ENCODE assay signal across 9 cellular contexts in the genomic region with DNA sequence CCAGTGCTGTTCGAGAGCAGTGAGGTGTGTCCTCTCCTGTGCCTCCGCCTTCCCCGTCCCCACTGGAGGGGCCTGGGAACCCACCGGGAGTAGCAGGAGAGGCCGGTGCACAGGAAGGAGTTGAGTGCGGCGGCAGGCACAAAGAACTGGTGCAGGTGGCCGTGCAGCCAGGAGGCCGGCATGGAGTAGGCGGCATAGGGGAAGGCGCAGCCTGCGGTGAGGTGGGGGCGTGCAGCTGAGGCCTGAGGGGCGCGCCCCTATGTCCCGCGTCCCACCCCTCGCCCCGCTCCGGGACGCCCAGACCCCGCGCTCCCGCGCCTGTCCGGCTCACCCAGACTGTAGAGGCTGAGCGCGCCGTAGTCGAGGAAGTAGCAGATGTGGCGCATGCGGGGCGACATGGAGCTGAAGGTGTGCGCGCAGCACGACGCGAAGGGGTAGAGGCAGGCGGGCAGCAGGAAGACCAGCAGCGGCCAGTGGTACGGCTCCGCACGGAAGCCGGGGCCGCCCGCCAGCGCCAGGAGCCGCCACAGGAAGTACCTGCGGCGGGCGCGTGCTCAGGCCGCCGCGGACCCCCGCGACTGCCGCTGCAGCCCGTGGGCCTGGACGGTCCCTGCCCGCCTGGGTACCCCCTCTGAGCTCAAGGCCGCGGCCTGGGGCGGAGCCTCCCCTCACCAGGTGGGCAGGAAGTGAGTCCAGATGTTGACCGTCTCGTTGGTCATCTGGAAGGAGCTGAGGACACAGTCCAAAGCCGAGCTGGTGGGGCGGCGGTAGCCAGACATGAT. TPM values are rescaled to one million over a fixed set of nuclear protein-coding genes. Genes with fewer than 3 reads are reported as not detected.
DNase-seq lines count a peak whose midpoint lies in the region; ATAC-seq lines count a peak whose summit lies in the region.
"Had no signal": no experiment of that assay in that cellular context is flagged by ENCODE, and none has a peak within 500 bp of the region (broad histone marks: within the 10 kb centered on the region; RNA-seq: fewer than 3 reads in every experiment).

No MANE protein-coding gene starts in this region.

- no peak overlapping the region for H3K27ac ChIP-seq in HUES48 (ENCODE audit: low read depth, low read length)
- H3K27ac ChIP-seq: KMS-11 had no signal

- H3K9me3 ChIP-seq in HUES48 (ENCODE audit: control insufficient read depth, insufficient read depth, low read length): no peaks in the 10 kb centered on the region

- H3K4me3 Mint-ChIP-seq in activated T-cell treated with anti-CD3 and anti-CD28 coated beads, Interleukin-2, amount 50 U/mL, for 4 hours: peak overlapping the region; percentile 73
- peak overlapping the region; percentile 79 for H3K4me3 Mint-ChIP-seq in stimulated activated memory B cell treated with anti-CD40 and anti-IgM and Interleukin-4, amounts not matched to agents 10 μg/mL and 1 μg/mL and 100 μg/mL, for 72 hours

- H3K27me3 Mint-ChIP-seq in activated T-cell treated with anti-CD3 and anti-CD28 coated beads, Interleukin-2, amount 50 U/mL, for 4 hours (ENCODE audit: low read depth): no peaks in the 10 kb centered on the region
- H3K27me3 Mint-ChIP-seq in stimulated activated memory B cell treated with anti-CD40 and anti-IgM and Interleukin-4, amounts not matched to agents 10 μg/mL and 1 μg/mL and 100 μg/mL, for 72 hours: peaks cover 17% of the 10 kb centered on the region

- H3K9ac ChIP-seq in HUES48 (ENCODE audit: low read depth, low read length): peak overlapping the region; percentile 43; the same call in 1 of the 2 replicates
- H3K9ac ChIP-seq: KMS-11 had no signal

- H3K4me1 ChIP-seq in HUES48 (ENCODE audit: control insufficient read depth, insufficient read depth, low read length): peaks cover 15% of the 10 kb centered on the region

- peak overlapping the region; percentile 64 for H3K27ac Mint-ChIP-seq in stimulated activated memory B cell treated with anti-CD40 and anti-IgM and Interleukin-4, amounts not matched to agents 10 μg/mL and 1 μg/mL and 100 μg/mL, for 72 hours

- H3K4me3 ChIP-seq in HUES48 (ENCODE audit: low read depth, low read length): peak overlapping the region; percentile 48

- peaks cover 15% of the 10 kb centered on the region for H3K4me1 Mint-ChIP-seq in activated T-cell treated with anti-CD3 and anti-CD28 coated beads, Interleukin-2, amount 50 U/mL, for 4 hours (ENCODE audit: low read depth)
- H3K4me1 Mint-ChIP-seq in stimulated activated memory B cell treated with anti-CD40 and anti-IgM and Interleukin-4, amounts not matched to agents 10 μg/mL and 1 μg/mL and 100 μg/mL, for 72 hours: peaks cover 24% of the 10 kb centered on the region

- H3K27me3 ChIP-seq in HUES48 (ENCODE audit: control insufficient read depth, insufficient read depth, low read length): peaks cover 8% of the 10 kb centered on the region

- no peaks in the 10 kb centered on the region for H3K9me3 Mint-ChIP-seq in activated T-cell treated with anti-CD3 and anti-CD28 coated beads, Interleukin-2, amount 50 U/mL, for 4 hours
- H3K9me3 Mint-ChIP-seq in stimulated activated memory B cell treated with anti-CD40 and anti-IgM and Interleukin-4, amounts not matched to agents 10 μg/mL and 1 μg/mL and 100 μg/mL, for 72 hours: no peaks in the 10 kb centered on the region

- H3K36me3 Mint-ChIP-seq in activated T-cell treated with anti-CD3 and anti-CD28 coated beads, Interleukin-2, amount 50 U/mL, for 4 hours (ENCODE audit: insufficient read depth): no peaks in the 10 kb centered on the region
- peaks cover 36% of the 10 kb centered on the region for H3K36me3 Mint-ChIP-seq in stimulated activated memory B cell treated with anti-CD40 and anti-IgM and Interleukin-4, amounts not matched to agents 10 μg/mL and 1 μg/mL and 100 μg/mL, for 72 hours

- intact Hi-C loops in left cardiac atrium (cut with DNase I): no loop called here
- intact Hi-C loops in posterior vena cava (cut with DNase I): no loop called here

- ATAC-seq in activated T-cell treated with anti-CD3 and anti-CD28 coated beads, Interleukin-2, amount 50 U/mL, for 4 hours: peak; percentile 66 to 67
- ATAC-seq in left cardiac atrium (peak; percentile 10 to 22), GM18498 (IDR thresholded peaks at IDR 0.05; ENCODE audit: unreplicated experiment) (no peak), HG03139 (IDR thresholded peaks at IDR 0.05; ENCODE audit: unreplicated experiment) (no peak)
- peak; percentile 67 for ATAC-seq in stimulated activated memory B cell treated with anti-CD40 and anti-IgM and Interleukin-4, amounts not matched to agents 10 μg/mL and 1 μg/mL and 100 μg/mL, for 72 hours

- DNase-seq in DMS153 (lab: John Stamatoyannopoulos, UW): peak; percentile 21
- DNase-seq in activated T-cell treated with anti-CD3 and anti-CD28 coated beads, Interleukin-2, amount 50 U/mL, for 4 hours: no peak
- no peak for DNase-seq in left cardiac atrium
- DNase-seq in posterior vena cava (ENCODE audit: low spot score): no peak

- peaks cover 18% of the 10 kb centered on the region for H3K36me3 ChIP-seq in HUES48 (ENCODE audit: control insufficient read depth, insufficient read depth, low read length)

RNA-seq across cellular contexts. Expression of a gene that starts 2.2 kb away (rescaled TPM):
- 1 to 10 TPM; 2.0 to 3.6 (median 3.4) TPM for total RNA-seq in activated T-cell treated with anti-CD3 and anti-CD28 coated beads, Interleukin-2, amount 50 U/mL, for 4 hours
- total RNA-seq in left cardiac atrium (1 to 10 TPM in 1 of 2 donors, under 1 TPM in 1; 0.71 to 1.3 TPM), posterior vena cava (1 to 10 TPM in 1 of 2 donors, under 1 TPM in 1; 0.43 to 1.9 TPM)

RNA-seq across cellular contexts. Expression of a gene that starts 3.7 kb away (rescaled TPM):
- total RNA-seq in activated T-cell treated with anti-CD3 and anti-CD28 coated beads, Interleukin-2, amount 50 U/mL, for 4 hours: 1 to 10 TPM; 2.0 to 2.5 (median 2.4) TPM
- total RNA-seq in left cardiac atrium: under 1 TPM in 1 of 2 donors, not detected in 1; 0.47 TPM
- total RNA-seq in posterior vena cava: under 1 TPM in 1 of 2 donors, not detected in 1; 0.71 TPM

RNA-seq across cellular contexts. Expression of a gene that starts 32.8 kb away (rescaled TPM):
- total RNA-seq in activated T-cell treated with anti-CD3 and anti-CD28 coated beads, Interleukin-2, amount 50 U/mL, for 4 hours: 100 to 1,000 TPM; 184 to 201 (median 192) TPM
- total RNA-seq in left cardiac atrium: 10 to 100 TPM; 47.4 to 62.8 TPM
- total RNA-seq in posterior vena cava: 10 to 100 TPM; 31.8 to 34.6 TPM

RNA-seq across cellular contexts. Expression of a gene that starts 37.0 kb away (rescaled TPM):
- total RNA-seq in activated T-cell treated with anti-CD3 and anti-CD28 coated beads, Interleukin-2, amount 50 U/mL, for 4 hours: 100 to 1,000 TPM; 118 to 125 (median 123) TPM
- total RNA-seq in left cardiac atrium (10 to 100 TPM; 65.9 to 66.4 TPM), posterior vena cava (10 to 100 TPM; 44.0 to 50.9 TPM)

RNA-seq across cellular contexts. Expression of a gene that starts 38.5 kb away (rescaled TPM):
- 1 to 10 TPM; 6.3 to 6.9 (median 6.4) TPM for total RNA-seq in activated T-cell treated with anti-CD3 and anti-CD28 coated beads, Interleukin-2, amount 50 U/mL, for 4 hours
- 1 to 10 TPM; 2.0 to 2.3 TPM for total RNA-seq in left cardiac atrium
- total RNA-seq in posterior vena cava: 1 to 10 TPM; 1.6 to 2.7 TPM

Comparison
In these comparisons a context has a peak if more than half of its experiments do, and no peak if none do; other contexts are left out.
1. ATAC-seq: peak in activated T-cell treated with anti-CD3 and anti-CD28 coated beads, Interleukin-2, amount 50 U/mL, for 4 hours (2 of 2), left cardiac atrium (2 of 2) and stimulated activated memory B cell treated with anti-CD40 and anti-IgM and Interleukin-4, amounts not matched to agents 10 μg/mL and 1 μg/mL and 100 μg/mL, for 72 hours (single experiment); none in GM18498 (single experiment) and HG03139 (single experiment).